8 cellular contexts compared by ENCODE assay signal in the genomic region with DNA sequence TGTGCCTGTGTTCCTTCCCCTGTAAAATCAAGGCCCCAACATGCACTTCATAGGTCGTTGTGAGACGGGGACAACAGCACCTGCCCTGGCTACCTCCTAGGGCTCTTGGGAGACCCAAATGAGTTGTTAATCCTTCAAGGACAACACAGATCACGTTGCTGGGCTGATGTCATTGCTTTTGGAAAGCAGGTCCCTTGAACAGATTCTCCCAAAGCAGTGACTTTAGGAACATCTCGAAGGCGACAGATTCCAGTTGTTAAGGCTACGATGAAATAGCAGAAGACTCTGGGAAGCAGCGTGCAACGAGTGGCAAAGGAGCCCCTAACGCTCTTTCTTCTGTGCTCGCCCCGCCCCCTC. TPM values are rescaled to one million over a fixed set of nuclear protein-coding genes. Genes with fewer than 3 reads are reported as not detected.
DNase-seq lines count a peak whose midpoint lies in the region; ATAC-seq and TF ChIP-seq lines count a peak whose summit lies in the region.

No MANE protein-coding gene starts in this region.

- intact Hi-C loops in thyroid gland (cut with DNase I): no loop called here

- 4% methylated on average over 8 to 11 of the region's 11 CpGs for WGBS in thyroid gland, 2 donors

- H3K4me1 ChIP-seq in neuron (ENCODE audit: insufficient read depth, low read length) (peaks cover 20% of the 10 kb centered on the region), thyroid gland (peaks cover 10 to 15% of the 10 kb centered on the region in 2 donors)

- TF ChIP-seq CTCF in brain microvascular endothelial cell (IDR thresholded peaks at IDR 0.05; ENCODE audit: low read depth, low read length, missing control alignments): no peak
- TF ChIP-seq CTCF in thyroid gland (IDR thresholded peaks at IDR 0.05): no peak

- DNase-seq in brain microvascular endothelial cell (no peak), G401 (ENCODE audit: low spot score) (no peak), NCI-H446 (lab: John Stamatoyannopoulos, UW) (no peak), NAMALWA (ENCODE audit: low spot score) (no peak), thyroid gland (no peak)

- H3K36me3 ChIP-seq in brain microvascular endothelial cell (replicated peaks): no peaks in the 10 kb centered on the region
- H3K36me3 ChIP-seq in neuron (ENCODE audit: insufficient read depth, low read length): no peaks in the 10 kb centered on the region
- H3K36me3 ChIP-seq in thyroid gland: no peaks in the 10 kb centered on the region

- no peaks in the 10 kb centered on the region for H3K27me3 ChIP-seq in brain microvascular endothelial cell (replicated peaks)
- no peaks in the 10 kb centered on the region for H3K27me3 ChIP-seq in neuron (ENCODE audit: insufficient read depth, low read length)
- no peaks in the 10 kb centered on the region for H3K27me3 ChIP-seq in thyroid gland

- peak overlapping the region; percentile 34 for H3K4me3 ChIP-seq in brain microvascular endothelial cell (ENCODE audit: low read depth, low read length)
- peak overlapping the region; percentile 50 for H3K4me3 ChIP-seq in neuron (ENCODE audit: low read length)
- H3K4me3 ChIP-seq in thyroid gland (replicated peaks in 1 of 3): peak overlapping the region in 1 of 3 donors; percentile 44

- in situ Hi-C loops in brain microvascular endothelial cell (cut with HindIII; ENCODE audit: low pct_ligation_motif_present, low sequenced_read_pairs) (no loop called here), G401 (cut with HindIII; ENCODE audit: low sequenced_read_pairs) (no loop called here)

- no peak for TF ChIP-seq POLR2A in thyroid gland (IDR thresholded peaks at IDR 0.05)

- H2AFZ ChIP-seq in neuron (ENCODE audit: low read depth, low read length): peak overlapping the region; percentile 6

- H3K27ac ChIP-seq in brain microvascular endothelial cell (no peak overlapping the region), thyroid gland (peak overlapping the region in 1 of 3 donors; percentile 44)

- ATAC-seq in GM19025 (IDR thresholded peaks at IDR 0.05; ENCODE audit: low read depth, unreplicated experiment) (peak; percentile 4), HG03442 (IDR thresholded peaks at IDR 0.05; ENCODE audit: unreplicated experiment) (peak; percentile 5)

- no peaks in the 10 kb centered on the region for H3K9me3 ChIP-seq in neuron (ENCODE audit: low read length)
- no peaks in the 10 kb centered on the region for H3K9me3 ChIP-seq in thyroid gland

RNA-seq across cellular contexts. Expression of gene MAP1LC3B2, which starts 26.2 kb away (rescaled TPM):
- 0.34 TPM in 1 of 2 replicates, not detected in the other for total RNA-seq in G401 (2014; rRNA removed; shearing (Covaris generic))
- total RNA-seq in thyroid gland: 1 to 10 TPM in 1 of 4 donors, not detected in 3; 1.6 TPM
